8 cellular contexts compared by ENCODE assay signal in genomic region chr12:53098354-53098981, GRCh38. TPM values are rescaled to one million over a fixed set of nuclear protein-coding genes. Genes with fewer than 3 reads are reported as not detected.
DNase-seq lines count a peak whose midpoint lies in the region; ATAC-seq and TF ChIP-seq lines count a peak whose summit lies in the region.

No MANE protein-coding gene starts in this region.

- no peaks in the 10 kb centered on the region for H3K9me3 Mint-ChIP-seq in activated naive CD4-positive, alpha-beta T cell treated with anti-CD3 and anti-CD28 coated beads, Interleukin-2, amount 50 U/mL, for 24 hours

- 33 to 39% (median 36%) methylated on average over 13 of the region's 13 CpGs for WGBS in heart left ventricle, 4 donors

- ATAC-seq in heart left ventricle = peak in 3 of 4 donors; percentile 29 to 55 (median 48)
- no peak for ATAC-seq in GM21723 (IDR thresholded peaks at IDR 0.05; ENCODE audit: unreplicated experiment)

- TF ChIP-seq CTCF in AG04450 (IDR thresholded peaks at IDR 0.05; ENCODE audit: low read depth, low read length) = no peak
- no peak for TF ChIP-seq CTCF in heart left ventricle (IDR thresholded peaks at IDR 0.05)

- CTCF ChIA-PET in AG04450 (lab: Charles Lee) = interaction anchor here (0.5 to 7.0 kb wide), 30 partner anchors 10 to 662 kb away, joined by 3 to 120 read pairs (median 4); partner anchors contain the start of genes PFDN5 and SPRYD3

- H3K27ac Mint-ChIP-seq in activated naive CD4-positive, alpha-beta T cell treated with anti-CD3 and anti-CD28 coated beads, Interleukin-2, amount 50 U/mL, for 24 hours = peak overlapping the region; percentile 73

- H3K4me3 Mint-ChIP-seq in activated naive CD4-positive, alpha-beta T cell treated with anti-CD3 and anti-CD28 coated beads, Interleukin-2, amount 50 U/mL, for 24 hours = peak overlapping the region; percentile 85

- peak overlapping the region; percentile 77 for H3K4me3 ChIP-seq in AG04450 (ENCODE audit: low read depth, low read length)
- H3K4me3 ChIP-seq in HUES6 (ENCODE audit: low read depth, low read length) = peak overlapping the region; percentile 95
- H3K4me3 ChIP-seq in heart left ventricle = peak overlapping the region in 11 of 12 donors; percentile 41 to 73 (median 65)
- H3K4me3 ChIP-seq in rectal smooth muscle tissue (ENCODE audit: low read length) = peak overlapping the region; percentile 77

- H3K27me3 ChIP-seq in AG04450 (ENCODE audit: control insufficient read depth, insufficient read depth, low read length) (no peaks in the 10 kb centered on the region), HUES6 (ENCODE audit: control insufficient read depth, insufficient read depth, low read length) (peaks cover 35% of the 10 kb centered on the region), heart left ventricle (no peaks in the 10 kb centered on the region), rectal smooth muscle tissue (ENCODE audit: control insufficient read depth, insufficient read depth, low read length) (no peaks in the 10 kb centered on the region)

- DNase-seq in AG04450 (ENCODE audit: low read depth, low spot score) = no peak
- peak in 2 of 5 donors; percentile 47 to 68 for DNase-seq in heart left ventricle
- no peak for DNase-seq in hippocampal formation (lab: John Stamatoyannopoulos, UW)
- no peak for DNase-seq in erythroblast (lab: John Stamatoyannopoulos, UW)

- H3K36me3 ChIP-seq in HUES6 (ENCODE audit: control insufficient read depth, insufficient read depth, low read length) = no peaks in the 10 kb centered on the region
- peaks cover 0 to 26% (median 10%) of the 10 kb centered on the region in 9 donors for H3K36me3 ChIP-seq in heart left ventricle
- no peaks in the 10 kb centered on the region for H3K36me3 ChIP-seq in rectal smooth muscle tissue (ENCODE audit: control insufficient read depth, insufficient read depth, low read length)

- H3K9me3 ChIP-seq in AG04450 (ENCODE audit: control insufficient read depth, insufficient read depth, low read length) = no peaks in the 10 kb centered on the region
- no peaks in the 10 kb centered on the region for H3K9me3 ChIP-seq in HUES6 (ENCODE audit: control insufficient read depth, insufficient read depth, low read depth, low read length)
- H3K9me3 ChIP-seq in heart left ventricle = no peaks in the 10 kb centered on the region

- intact Hi-C loops in heart left ventricle (cut with DNase I) = loop anchor here in 8 of 10 donors (1.0 to 5.0 kb wide), 6 partner anchors 32 to 60 kb away; partner anchors contain the start of gene TNS2 (in 1 of the 8)

- TF ChIP-seq POLR2A in heart left ventricle (IDR thresholded peaks at IDR 0.05) (no peak), erythroblast (IDR thresholded peaks at IDR 0.05; ENCODE audit: low read length) (no peak)

- peaks cover 38% of the 10 kb centered on the region for H3K4me1 Mint-ChIP-seq in activated naive CD4-positive, alpha-beta T cell treated with anti-CD3 and anti-CD28 coated beads, Interleukin-2, amount 50 U/mL, for 24 hours

- H3K36me3 Mint-ChIP-seq in activated naive CD4-positive, alpha-beta T cell treated with anti-CD3 and anti-CD28 coated beads, Interleukin-2, amount 50 U/mL, for 24 hours = no peaks in the 10 kb centered on the region

- POLR2A ChIA-PET in AG04450 (lab: Yijun Ruan, JAX) = interaction anchor here (0.7 to 3.6 kb wide), 9 partner anchors 19 to 322 kb away, joined by 3 to 64 read pairs (median 6); partner anchors contain the start of genes CSAD, SPRYD3 and ZNF740

- H3K9ac ChIP-seq in HUES6 (ENCODE audit: low read length) (no peak overlapping the region), rectal smooth muscle tissue (ENCODE audit: low read length) (no peak overlapping the region)

- H3K27ac ChIP-seq in AG04450 (ENCODE audit: low read depth, low read length) = peak overlapping the region; percentile 91
- H3K27ac ChIP-seq in HUES6 (ENCODE audit: low read depth, low read length) = no peak overlapping the region
- peak overlapping the region; percentile 79 to 96 (median 86) for H3K27ac ChIP-seq in heart left ventricle
- peak overlapping the region; percentile 76 for H3K27ac ChIP-seq in rectal smooth muscle tissue (ENCODE audit: low read depth, low read length)

- H3K27me3 Mint-ChIP-seq in activated naive CD4-positive, alpha-beta T cell treated with anti-CD3 and anti-CD28 coated beads, Interleukin-2, amount 50 U/mL, for 24 hours = no peaks in the 10 kb centered on the region

- H3K4me1 ChIP-seq in HUES6 (ENCODE audit: control insufficient read depth, insufficient read depth, low read length) (peaks cover 20% of the 10 kb centered on the region), heart left ventricle (peaks cover 3 to 59% (median 34%) of the 10 kb centered on the region in 12 donors), rectal smooth muscle tissue (ENCODE audit: control insufficient read depth, insufficient read depth, low read length) (peaks cover 6% of the 10 kb centered on the region)

RNA-seq across cellular contexts. Expression of gene IGFBP6, which starts 1.0 kb away (rescaled TPM):
- polyA plus RNA-seq in AG04450 (2011; rRNA removed) (182 and 274 TPM in 2 replicates), heart left ventricle (10 to 100 TPM; 28.8 to 81.6 TPM)
- 61.6 and 95.6 TPM in 2 replicates for polyA minus RNA-seq in AG04450 (2011; rRNA and poly(A)+ RNA removed)
- 100 to 1,000 TPM in 3 of 9 donors, 10 to 100 TPM in 6; 18.3 to 132 (median 42.6) TPM for total RNA-seq in heart left ventricle

RNA-seq across cellular contexts. Expression of gene SOAT2, which starts 4.8 kb away (rescaled TPM):
- polyA plus RNA-seq in AG04450 (2011; rRNA removed) (0.06 TPM in 1 of 2 replicates, not detected in the other), heart left ventricle (not detected)
- not detected in 2 replicates for polyA minus RNA-seq in AG04450 (2011; rRNA and poly(A)+ RNA removed)
- total RNA-seq in heart left ventricle = under 1 TPM in 2 of 9 donors, not detected in 7; 0.20 to 0.27 TPM

RNA-seq across cellular contexts. Expression of gene SPRYD3, which starts 19.3 kb away (rescaled TPM):
- polyA plus RNA-seq in AG04450 (2011; rRNA removed) = 15.4 and 17.6 TPM in 2 replicates
- polyA minus RNA-seq in AG04450 (2011; rRNA and poly(A)+ RNA removed) = 25.2 and 26.8 TPM in 2 replicates
- 10 to 100 TPM; 42.9 to 72.6 (median 48.5) TPM for total RNA-seq in heart left ventricle
- 10 to 100 TPM; 26.0 to 94.7 TPM for polyA plus RNA-seq in heart left ventricle

RNA-seq across cellular contexts. Expression of gene TNS2, which starts 48.6 kb away (rescaled TPM):
- polyA plus RNA-seq in AG04450 (2011; rRNA removed) (23.1 and 31.0 TPM in 2 replicates), heart left ventricle (100 to 1,000 TPM in 1 of 2 donors, 10 to 100 TPM in 1; 58.7 to 133 TPM)
- polyA minus RNA-seq in AG04450 (2011; rRNA and poly(A)+ RNA removed) = 74.2 and 82.3 TPM in 2 replicates
- 100 to 1,000 TPM in 3 of 9 donors, 10 to 100 TPM in 6; 56.0 to 193 (median 88.4) TPM for total RNA-seq in heart left ventricle
